In the genomic region with DNA sequence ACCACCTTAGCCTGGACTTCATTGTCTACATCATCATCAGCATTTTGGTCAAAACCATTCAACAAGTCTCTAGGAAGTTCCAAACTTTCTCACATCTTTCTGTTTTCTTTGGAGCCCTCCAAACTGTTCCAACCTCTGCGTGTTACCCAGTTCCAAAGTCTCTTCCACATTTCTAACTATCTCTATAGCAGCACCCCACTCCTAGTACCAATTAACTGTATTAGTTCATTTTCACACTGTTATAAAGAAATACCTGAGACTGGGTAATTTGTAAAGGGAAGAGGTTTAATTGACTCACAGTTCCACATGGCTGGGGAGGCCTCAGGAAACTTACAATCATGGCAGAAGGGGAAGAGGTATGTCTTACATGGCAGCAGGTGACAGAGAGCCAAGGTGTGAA, we compare ENCODE assay signal across 8 cellular contexts. TPM values are rescaled to one million over a fixed set of nuclear protein-coding genes. Genes with fewer than 3 reads are reported as not detected.
"Had no signal": no experiment of that assay in that cellular context is flagged by ENCODE, and none has a peak within 500 bp of the region (broad histone marks: within the 10 kb centered on the region; RNA-seq: fewer than 3 reads in every experiment).

No MANE protein-coding gene starts in this region.

RNA-seq across cellular contexts. Expression of gene MSTN, which starts 46.6 kb away (rescaled TPM):
- total RNA-seq: OCI-LY7, PC-3, PC-9, Right ventricle myocardium inferior, Right ventricle myocardium superior, RPMI7951, SK-MEL-5, T-cell had no signal
